ENCODE assay signal across 18 cellular contexts in genomic region chr3:20990896-20991295, GRCh38.
"Had no signal": no experiment of that assay in that cellular context is flagged by ENCODE, and none has a peak within 500 bp of the region (broad histone marks: within the 10 kb centered on the region; RNA-seq: fewer than 3 reads in every experiment).

No MANE protein-coding gene starts in this region.

- H3K27me3 ChIP-seq: body of pancreas, right lobe of liver, testis had no signal

- H3K36me3 ChIP-seq: right lobe of liver had no signal

- H3K27ac Mint-ChIP-seq: activated naive CD4-positive, alpha-beta T cell treated with anti-CD3 and anti-CD28 coated beads, Interleukin-2, amount 50 U/mL, for 72 hours; activated T-cell treated with anti-CD3 and anti-CD28 coated beads, Interleukin-2, amount 50 U/mL, for 72 hours; mesothelial cell of epicardium; naive thymus-derived CD4-positive, alpha-beta T cell had no signal

- ATAC-seq: activated naive CD4-positive, alpha-beta T cell treated with anti-CD3 and anti-CD28 coated beads, Interleukin-2, amount 50 U/mL, for 72 hours; activated T-cell treated with anti-CD3 and anti-CD28 coated beads, Interleukin-2, amount 50 U/mL, for 72 hours; body of pancreas; left cardiac atrium; naive thymus-derived CD4-positive, alpha-beta T cell; right lobe of liver; stimulated activated naive CD8-positive, alpha-beta T cell treated with anti-CD3 and anti-CD28 coated beads, Interleukin-15, Interleukin-2, amounts not matched to agents 100 U/mL and 50 U/mL, for 24 hours had no signal

- H3K4me1 Mint-ChIP-seq: naive thymus-derived CD4-positive, alpha-beta T cell had no signal

- H3K9me3 ChIP-seq: body of pancreas, right lobe of liver, testis had no signal

- H3K4me1 ChIP-seq: body of pancreas, right lobe of liver, testis had no signal

- DNase-seq: activated CD4-positive, alpha-beta T cell treated with anti-CD3 and anti-CD28 coated beads for 4 hours; activated CD4-positive, alpha-beta T cell treated with anti-CD3 and anti-CD28 coated beads, Interleukin-2, amount 50 U/mL, for 4 hours; activated naive CD4-positive, alpha-beta T cell; activated T-cell treated with anti-CD3 and anti-CD28 coated beads for 4 hours; activated T-cell treated with anti-CD3 and anti-CD28 coated beads, Interleukin-2, amount 50 U/mL, for 72 hours; body of pancreas; dermis blood vessel endothelial cell; effector CD8-positive, alpha-beta T cell; left cardiac atrium; mammary epithelial cell; naive thymus-derived CD4-positive, alpha-beta T cell; right lobe of liver; stimulated activated CD4-positive, alpha-beta T cell treated with anti-CD3 and anti-CD28 coated beads, Interleukin-2, amount 100 ng/mL, for 48 hours; stimulated activated naive CD8-positive, alpha-beta T cell treated with anti-CD3 and anti-CD28 coated beads, Interleukin-15, Interleukin-2, amounts not matched to agents 100 U/mL and 50 U/mL, for 24 hours; testis; trophoblast cell had no signal

- H3K36me3 Mint-ChIP-seq: activated naive CD4-positive, alpha-beta T cell treated with anti-CD3 and anti-CD28 coated beads, Interleukin-2, amount 50 U/mL, for 72 hours; mesothelial cell of epicardium; naive thymus-derived CD4-positive, alpha-beta T cell had no signal

- H3K27me3 Mint-ChIP-seq: naive thymus-derived CD4-positive, alpha-beta T cell had no signal

- H3K27ac ChIP-seq: body of pancreas, right lobe of liver, testis had no signal

- H3K4me3 Mint-ChIP-seq: activated T-cell treated with anti-CD3 and anti-CD28 coated beads, Interleukin-2, amount 50 U/mL, for 72 hours; mesothelial cell of epicardium; naive thymus-derived CD4-positive, alpha-beta T cell had no signal

- H3K4me3 ChIP-seq: body of pancreas, right lobe of liver, testis had no signal
